In genomic region chr4:112523008-112523440, GRCh38 we compare ENCODE assay signal across 8 cellular contexts. TPM values are rescaled to one million over a fixed set of nuclear protein-coding genes. Genes with fewer than 3 reads are reported as not detected.
DNase-seq lines count a peak whose midpoint lies in the region; ATAC-seq and TF ChIP-seq lines count a peak whose summit lies in the region.

No MANE protein-coding gene starts in this region.

- POLR2A ChIA-PET in naive thymus-derived CD4-positive, alpha-beta T cell (lab: Charles Lee), result interaction anchor here (1.4 kb wide), 1 partner anchor 237 kb away, joined by 3 read pairs; the partner anchor contains the start of gene TIFA

- peaks cover 19 to 52% (median 40%) of the 10 kb centered on the region in 7 donors for H3K4me1 Mint-ChIP-seq in naive thymus-derived CD4-positive, alpha-beta T cell

- peaks cover 0 to 36% (median 7%) of the 10 kb centered on the region in 11 donors for H3K9me3 Mint-ChIP-seq in naive thymus-derived CD4-positive, alpha-beta T cell

- H3K4me1 ChIP-seq in naive thymus-derived CD4-positive, alpha-beta T cell (ENCODE audit: control insufficient read depth in 2 of 2, insufficient read depth in 2 of 2, low read length in 2 of 2), result peaks cover 9 to 22% of the 10 kb centered on the region in 2 donors

- H3K27ac Mint-ChIP-seq in naive thymus-derived CD4-positive, alpha-beta T cell, result peak overlapping the region in 4 of 9 donors; percentile 11 to 84 (median 56)

- peak; percentile 45 for ATAC-seq in HG02981 (IDR thresholded peaks at IDR 0.05; ENCODE audit: unreplicated experiment)
- peak; percentile 63 for ATAC-seq in naive thymus-derived CD4-positive, alpha-beta T cell

- CTCF ChIA-PET in naive thymus-derived CD4-positive, alpha-beta T cell (lab: Charles Lee), result interaction anchor here (1.1 to 3.6 kb wide), 3 partner anchors 13 to 288 kb away, joined by 3 to 14 read pairs (median 3); no protein-coding TSS in a partner anchor

- H3K36me3 Mint-ChIP-seq in naive thymus-derived CD4-positive, alpha-beta T cell, result peaks cover 0 to 8% (median 6%) of the 10 kb centered on the region in 5 donors

- H3K27me3 ChIP-seq in dorsolateral prefrontal cortex, result peaks cover 18 to 86% (median 72%) of the 10 kb centered on the region in 45 donors
- peaks cover 24 to 50% of the 10 kb centered on the region in 2 donors for H3K27me3 ChIP-seq in naive thymus-derived CD4-positive, alpha-beta T cell (ENCODE audit: control insufficient read depth in 2 of 2, insufficient read depth in 2 of 2, low read length in 2 of 2)

- H3K4me3 ChIP-seq in dorsolateral prefrontal cortex, result peak overlapping the region in 45 of 59 donors; percentile 1 to 61 (median 39)
- H3K4me3 ChIP-seq in naive thymus-derived CD4-positive, alpha-beta T cell (ENCODE audit: low read length), result peak overlapping the region; percentile 69

- intact Hi-C loops in dorsolateral prefrontal cortex (cut with DNase I), result loop anchor here in 1 of 2 donors (5.0 to 10.0 kb wide), 2 partner anchors 196 to 1898 kb away; partner anchors contain the start of gene PITX2
- intact Hi-C loops in naive thymus-derived CD4-positive, alpha-beta T cell (cut with micrococcal nuclease), result loop anchor here (1.0 to 10.0 kb wide), 17 partner anchors 8 to 1901 kb away; partner anchors contain the start of genes AP1AR (in 1 of the 2), FAM241A (in 1 of the 2), LARP7 (in 1 of the 2) and PITX2 (in 1 of the 2)

- TF ChIP-seq CTCF in dorsolateral prefrontal cortex (IDR thresholded peaks at IDR 0.05 in 54 of 56, conservative IDR thresholded peaks at IDR 0.05 in 2 of 56; ENCODE audit: low read depth in 1 of 56, partially characterized antibody in 56 of 56), result peak in 2 of 56 donors; percentile 8 to 17

- peak overlapping the region; percentile 82 to 96 (median 90) for H3K4me3 Mint-ChIP-seq in naive thymus-derived CD4-positive, alpha-beta T cell

- H3K27me3 Mint-ChIP-seq in naive thymus-derived CD4-positive, alpha-beta T cell, result peaks cover 60 to 91% (median 69%) of the 10 kb centered on the region in 5 donors

- no peak overlapping the region for H3K27ac ChIP-seq in dorsolateral prefrontal cortex
- H3K27ac ChIP-seq in naive thymus-derived CD4-positive, alpha-beta T cell (ENCODE audit: low read depth, low read length), result no peak overlapping the region

- H3K9me3 ChIP-seq in naive thymus-derived CD4-positive, alpha-beta T cell (ENCODE audit: control insufficient read depth in 2 of 3, low read length in 3 of 3), result peaks cover 0 to 6% (median 4%) of the 10 kb centered on the region in 3 experiments

- H3K36me3 ChIP-seq in naive thymus-derived CD4-positive, alpha-beta T cell (ENCODE audit: control insufficient read depth in 2 of 3, insufficient read depth in 3 of 3, low read length in 3 of 3), result no peaks in the 10 kb centered on the region

- peak; percentile 33 for DNase-seq in NCI-H2227 (lab: John Stamatoyannopoulos, UW; ENCODE audit: unreplicated experiment)
- no peak for DNase-seq in NCI-H2227 treated with DMSO at 0.1 percent for 48 hours (lab: John Stamatoyannopoulos, UW)
- peak; percentile 31 for DNase-seq in SKM-1 treated with dmso at 0.1 percent for 144 hours (lab: John Stamatoyannopoulos, UW; ENCODE audit: unreplicated experiment)
- no peak for DNase-seq in dorsolateral prefrontal cortex
- peak in 4 of 9 donors; percentile 21 to 52 (median 41) for DNase-seq in naive thymus-derived CD4-positive, alpha-beta T cell
- no peak for DNase-seq in AG20443 (ENCODE audit: low spot score)
- no peak for DNase-seq in KG1 (lab: John Stamatoyannopoulos, UW)

RNA-seq across cellular contexts. Expression of gene NEUROG2, which starts 7.0 kb away (rescaled TPM):
- 1 to 10 TPM in 1 of 120 experiments, under 1 TPM in 72, not detected in 47; 0.19 to 1.2 (median 0.41) TPM for total RNA-seq in dorsolateral prefrontal cortex
- total RNA-seq in naive thymus-derived CD4-positive, alpha-beta T cell, result under 1 TPM in 1 of 5 experiments, not detected in 4; 0.10 TPM
- polyA plus RNA-seq in naive thymus-derived CD4-positive, alpha-beta T cell, result not detected

Comparison
In these comparisons a context has a peak if more than half of its experiments do, and no peak if none do; other contexts are left out.
1. DNase-seq: peak in NCI-H2227 (single experiment) and SKM-1 treated with dmso at 0.1 percent for 144 hours (single experiment); none in NCI-H2227 treated with DMSO at 0.1 percent for 48 hours (single experiment), dorsolateral prefrontal cortex (0 of 10), AG20443 (single experiment) and KG1 (single experiment).